ENCODE assay signal across 16 cellular contexts in genomic region chr3:190481779-190482178, GRCh38. TPM values are rescaled to one million over a fixed set of nuclear protein-coding genes. Genes with fewer than 3 reads are reported as not detected.
"Had no signal": no experiment of that assay in that cellular context is flagged by ENCODE, and none has a peak within 500 bp of the region (broad histone marks: within the 10 kb centered on the region; RNA-seq: fewer than 3 reads in every experiment).

No MANE protein-coding gene starts in this region.

- H3K36me3 ChIP-seq: pancreas, sigmoid colon had no signal

- H3K27me3 ChIP-seq: pancreas, sigmoid colon had no signal

- ATAC-seq: activated naive CD8-positive, alpha-beta T cell treated with anti-CD3 and anti-CD28 coated beads, Interleukin-2, amount 50 U/mL, for 24 hours; naive thymus-derived CD8-positive, alpha-beta T cell; pancreas; stimulated activated naive B cell treated with anti-CD40 and anti-IgM and Interleukin-4, amounts not matched to agents 10 μg/mL and 1 μg/mL and 100 μg/mL, for 72 hours; T-cell had no signal

- DNase-seq: activated CD4-positive, alpha-beta memory T cell treated with anti-CD3 and anti-CD28 coated beads, Interleukin-2, amount 10 ng/mL, durations not matched to agents 7 days and 5 days; activated CD4-positive, alpha-beta T cell treated with anti-CD3 and anti-CD28 coated beads for 48 hours; activated CD4-positive, CD25-positive, alpha-beta regulatory T cell; activated naive CD4-positive, alpha-beta T cell treated with anti-CD3 and anti-CD28 coated beads for 36 hours; activated naive CD8-positive, alpha-beta T cell treated with anti-CD3 and anti-CD28 coated beads, Interleukin-2, amount 50 U/mL, for 24 hours; activated T-cell treated with anti-CD3 and anti-CD28 coated beads, Interleukin-2, amount 50 U/mL, for 1 hour; anterior cingulate cortex; erythroblast; naive thymus-derived CD8-positive, alpha-beta T cell; pancreas; sigmoid colon; stimulated activated naive B cell treated with anti-CD40 and anti-IgM and Interleukin-4, amounts not matched to agents 10 μg/mL and 1 μg/mL and 100 μg/mL, for 72 hours; T-cell had no signal

- H3K4me1 ChIP-seq: pancreas, sigmoid colon had no signal

- H3K4me3 ChIP-seq: coronary artery, pancreas, sigmoid colon had no signal

- H3K9me3 ChIP-seq: pancreas, sigmoid colon had no signal

- H3K27ac ChIP-seq: coronary artery, pancreas, sigmoid colon had no signal

RNA-seq across cellular contexts. Expression of gene TMEM207, which starts 32.1 kb away (rescaled TPM):
- polyA plus RNA-seq: naive thymus-derived CD8-positive, alpha-beta T cell; pancreas; sigmoid colon; thymus; urinary bladder had no signal
